20 cellular contexts compared by ENCODE assay signal in the genomic region with DNA sequence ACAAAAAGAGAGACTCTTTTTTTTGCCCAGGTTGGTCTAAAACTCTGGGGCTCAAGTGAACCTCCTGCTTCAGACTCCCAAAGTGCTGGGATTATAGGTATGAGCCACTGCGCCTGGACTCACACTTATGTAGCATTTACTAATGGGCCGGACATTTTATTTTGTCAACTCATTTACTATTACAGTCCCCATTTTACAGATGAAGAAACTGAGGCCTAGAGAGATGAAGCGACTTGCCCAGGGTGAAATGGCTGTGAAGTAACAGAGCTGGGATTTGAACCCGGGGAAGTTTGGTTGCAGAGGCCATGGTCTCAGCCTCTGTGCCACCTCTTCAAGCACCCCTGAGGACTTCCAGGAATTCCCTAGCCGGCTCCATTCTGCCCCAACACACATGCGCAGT.
"Had no signal": no experiment of that assay in that cellular context is flagged by ENCODE, and none has a peak within 500 bp of the region (broad histone marks: within the 10 kb centered on the region; RNA-seq: fewer than 3 reads in every experiment).

No MANE protein-coding gene starts in this region.

- H3K4me2 ChIP-seq: KMS-11, PC-9 had no signal

- H3K27ac ChIP-seq: KMS-11, PC-9, Peyer's patch, SJSA1, SK-N-MC had no signal

- H3K36me3 ChIP-seq: Peyer's patch, SJSA1 had no signal

- H3K9ac ChIP-seq: KMS-11 had no signal

- H3K4me3 ChIP-seq: PC-9, Peyer's patch, SJSA1, SK-N-MC had no signal

- H3K4me1 ChIP-seq: Peyer's patch, SJSA1 had no signal

- DNase-seq: IMR-90, Kasumi-1, MM.1S, NCI-H1092 treated with DMSO at 0.1 percent for 48 hours, NCI-H1436, NCI-H187, NCI-H2029, NCI-H2081 treated with DMSO at 0.1 percent for 48 hours, NCI-H2171, NCI-H226, NCI-H446, NCI-H510A, NCI-H524 treated with DMSO at 0.1 percent for 48 hours, NCI-H69, NCI-H774, PC-9, Peyer's patch had no signal

- H3K27me3 ChIP-seq: Peyer's patch, SJSA1 had no signal

- H3K9me3 ChIP-seq: Peyer's patch, SJSA1 had no signal

- H2AFZ ChIP-seq: PC-9 had no signal
